ENCODE assay signal across 25 cellular contexts in the genomic region with DNA sequence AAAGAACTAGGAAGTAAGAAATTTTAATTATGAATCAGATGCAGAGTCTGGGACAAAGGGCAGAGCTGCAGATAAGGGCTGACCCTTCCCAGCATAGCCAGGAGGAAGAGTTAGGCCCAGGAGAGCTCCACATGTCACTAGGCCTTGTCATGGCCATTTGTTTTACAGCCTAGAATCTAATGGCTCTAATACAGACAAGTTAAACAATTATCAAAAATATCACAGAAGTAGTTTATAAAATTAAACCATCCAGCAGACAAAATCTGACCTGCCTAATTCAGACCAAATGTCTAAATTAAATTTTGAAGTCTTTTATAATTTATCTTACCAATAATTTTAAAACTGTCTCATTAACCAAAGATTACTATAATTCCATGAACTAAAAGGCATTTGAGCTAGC.
DNase-seq lines count a peak whose midpoint lies in the region; ATAC-seq and TF ChIP-seq lines count a peak whose summit lies in the region.
"Had no signal": no experiment of that assay in that cellular context is flagged by ENCODE, and none has a peak within 500 bp of the region (broad histone marks: within the 10 kb centered on the region; RNA-seq: fewer than 3 reads in every experiment).

No MANE protein-coding gene starts in this region.

- H3K4me3 ChIP-seq in BE2C (ENCODE audit: low read depth, low read length) (no peak overlapping the region), psoas muscle (no peak overlapping the region)
- H3K4me3 ChIP-seq: A549, BLaER1, GM12878 had no signal

- H3K27me3 ChIP-seq in BE2C (no peaks in the 10 kb centered on the region), psoas muscle (ENCODE audit: insufficient read depth in 3 of 3, low read length in 2 of 3) (no peaks in the 10 kb centered on the region)
- H3K27me3 ChIP-seq: BLaER1 had no signal

- H3K27ac Mint-ChIP-seq in type B pancreatic cell = no peak overlapping the region
- H3K27ac Mint-ChIP-seq: B cell; CD14-positive monocyte; CD4-positive, alpha-beta memory T cell; CD4-positive, CD25-positive, alpha-beta regulatory T cell; CD8-positive, alpha-beta memory T cell had no signal

- H3K27ac ChIP-seq in psoas muscle = no peak overlapping the region
- H3K27ac ChIP-seq: 22Rv1, A549, BLaER1 had no signal

- no peak overlapping the region for H3K4me3 Mint-ChIP-seq in type B pancreatic cell
- H3K4me3 Mint-ChIP-seq: B cell; CD14-positive monocyte; CD4-positive, alpha-beta memory T cell; CD4-positive, CD25-positive, alpha-beta regulatory T cell; CD8-positive, alpha-beta memory T cell had no signal

- DNase-seq in BE2C (peak; percentile 8), SK-N-DZ (ENCODE audit: low spot score) (peak; percentile 13), type B pancreatic cell (ENCODE audit: extremely low spot score, unreplicated experiment) (no peak), NCI-H2196 treated with DMSO at 0.1 percent for 48 hours (lab: John Stamatoyannopoulos, UW; ENCODE audit: unreplicated experiment) (no peak), psoas muscle (no peak)
- DNase-seq: AML-193; C1 segment of cervical spinal cord; CD4-positive, alpha-beta memory T cell; CD4-positive, CD25-positive, alpha-beta regulatory T cell; CD8-positive, alpha-beta memory T cell; COR-L47; DMS 273 treated with DMSO at 0.1 percent for 48 hours; DMS153; DMS53; DMS79; DND-41; EL; GDM1 had no signal

- H3K36me3 ChIP-seq in BE2C (no peaks in the 10 kb centered on the region), psoas muscle (ENCODE audit: insufficient read depth in 1 of 2, low read depth in 1 of 2) (no peaks in the 10 kb centered on the region)
- H3K36me3 ChIP-seq: BLaER1 had no signal

- TF ChIP-seq CTCF in BE2C (IDR thresholded peaks at IDR 0.05; ENCODE audit: low read depth, low read length) (no peak), type B pancreatic cell (conservative IDR thresholded peaks at IDR 0.05) (no peak), psoas muscle (IDR thresholded peaks at IDR 0.05) (no peak)

- peaks cover 5% of the 10 kb centered on the region for H3K4me1 Mint-ChIP-seq in type B pancreatic cell (ENCODE audit: unreplicated experiment)
- H3K4me1 Mint-ChIP-seq: B cell; CD14-positive monocyte; CD4-positive, alpha-beta memory T cell; CD4-positive, CD25-positive, alpha-beta regulatory T cell; CD8-positive, alpha-beta memory T cell had no signal

- intact Hi-C loops in psoas muscle (cut with DNase I) = no loop called here

- H3K4me1 ChIP-seq in BE2C (no peaks in the 10 kb centered on the region), psoas muscle (no peaks in the 10 kb centered on the region)
- H3K4me1 ChIP-seq: A549, BLaER1 had no signal

- peak; percentile 61; the same call in 2 of the 3 replicates for ATAC-seq in SK-N-SH treated with all-trans-retinoic acid at 6 μM for 48 hours
- no peak for ATAC-seq in psoas muscle
- ATAC-seq: A549, GM12878 had no signal

- H3K36me3 Mint-ChIP-seq in type B pancreatic cell = no peaks in the 10 kb centered on the region
- H3K36me3 Mint-ChIP-seq: CD14-positive monocyte; CD4-positive, alpha-beta memory T cell; CD4-positive, CD25-positive, alpha-beta regulatory T cell; CD8-positive, alpha-beta memory T cell had no signal

- H3K9me3 Mint-ChIP-seq in type B pancreatic cell = peaks cover 19% of the 10 kb centered on the region

- H3K27me3 Mint-ChIP-seq in type B pancreatic cell = no peaks in the 10 kb centered on the region
- H3K27me3 Mint-ChIP-seq: B cell; CD4-positive, alpha-beta memory T cell; CD4-positive, CD25-positive, alpha-beta regulatory T cell; CD8-positive, alpha-beta memory T cell had no signal

- no peaks in the 10 kb centered on the region for H3K9me3 ChIP-seq in BE2C
- H3K9me3 ChIP-seq in psoas muscle = no peaks in the 10 kb centered on the region
- H3K9me3 ChIP-seq: A549, BLaER1 had no signal

TF ChIP-seq in SK-N-SH treated with all-trans-retinoic acid at 6 μM for 48 hours, 23 proteins besides CTCF, POLR2A, EP300 and RAD21:
- TF ChIP-seq TOX (CRISPR knock-in tag; IDR thresholded peaks at IDR 0.05; ENCODE audit: borderline replicate concordance) (no peak), CSDC2 (CRISPR knock-in tag; IDR thresholded peaks at IDR 0.05) (no peak), ZNF8 (CRISPR knock-in tag; IDR thresholded peaks at IDR 0.05) (peak; percentile 54), TCF4 (CRISPR knock-in tag; IDR thresholded peaks at IDR 0.05; ENCODE audit: borderline replicate concordance) (peak; percentile 98), ZNF70 (CRISPR knock-in tag; IDR thresholded peaks at IDR 0.05) (peak; percentile 19; the same call in 1 of the 2 replicates), ISL1 (CRISPR knock-in tag; IDR thresholded peaks at IDR 0.05) (peak; percentile 83), SNAI2 (CRISPR knock-in tag; IDR thresholded peaks at IDR 0.05) (no peak)
- TF ChIP-seq, protein P1, sequence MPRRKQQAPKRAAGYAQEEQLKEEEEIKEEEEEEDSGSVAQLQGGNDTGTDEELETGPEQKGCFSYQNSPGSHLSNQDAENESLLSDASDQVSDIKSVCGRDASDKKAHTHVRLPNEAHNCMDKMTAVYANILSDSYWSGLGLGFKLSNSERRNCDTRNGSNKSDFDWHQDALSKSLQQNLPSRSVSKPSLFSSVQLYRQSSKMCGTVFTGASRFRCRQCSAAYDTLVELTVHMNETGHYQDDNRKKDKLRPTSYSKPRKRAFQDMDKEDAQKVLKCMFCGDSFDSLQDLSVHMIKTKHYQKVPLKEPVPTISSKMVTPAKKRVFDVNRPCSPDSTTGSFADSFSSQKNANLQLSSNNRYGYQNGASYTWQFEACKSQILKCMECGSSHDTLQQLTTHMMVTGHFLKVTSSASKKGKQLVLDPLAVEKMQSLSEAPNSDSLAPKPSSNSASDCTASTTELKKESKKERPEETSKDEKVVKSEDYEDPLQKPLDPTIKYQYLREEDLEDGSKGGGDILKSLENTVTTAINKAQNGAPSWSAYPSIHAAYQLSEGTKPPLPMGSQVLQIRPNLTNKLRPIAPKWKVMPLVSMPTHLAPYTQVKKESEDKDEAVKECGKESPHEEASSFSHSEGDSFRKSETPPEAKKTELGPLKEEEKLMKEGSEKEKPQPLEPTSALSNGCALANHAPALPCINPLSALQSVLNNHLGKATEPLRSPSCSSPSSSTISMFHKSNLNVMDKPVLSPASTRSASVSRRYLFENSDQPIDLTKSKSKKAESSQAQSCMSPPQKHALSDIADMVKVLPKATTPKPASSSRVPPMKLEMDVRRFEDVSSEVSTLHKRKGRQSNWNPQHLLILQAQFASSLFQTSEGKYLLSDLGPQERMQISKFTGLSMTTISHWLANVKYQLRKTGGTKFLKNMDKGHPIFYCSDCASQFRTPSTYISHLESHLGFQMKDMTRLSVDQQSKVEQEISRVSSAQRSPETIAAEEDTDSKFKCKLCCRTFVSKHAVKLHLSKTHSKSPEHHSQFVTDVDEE (CRISPR knock-in tag; IDR thresholded peaks at IDR 0.05) = peak; percentile 91
- TF ChIP-seq, protein P2, sequence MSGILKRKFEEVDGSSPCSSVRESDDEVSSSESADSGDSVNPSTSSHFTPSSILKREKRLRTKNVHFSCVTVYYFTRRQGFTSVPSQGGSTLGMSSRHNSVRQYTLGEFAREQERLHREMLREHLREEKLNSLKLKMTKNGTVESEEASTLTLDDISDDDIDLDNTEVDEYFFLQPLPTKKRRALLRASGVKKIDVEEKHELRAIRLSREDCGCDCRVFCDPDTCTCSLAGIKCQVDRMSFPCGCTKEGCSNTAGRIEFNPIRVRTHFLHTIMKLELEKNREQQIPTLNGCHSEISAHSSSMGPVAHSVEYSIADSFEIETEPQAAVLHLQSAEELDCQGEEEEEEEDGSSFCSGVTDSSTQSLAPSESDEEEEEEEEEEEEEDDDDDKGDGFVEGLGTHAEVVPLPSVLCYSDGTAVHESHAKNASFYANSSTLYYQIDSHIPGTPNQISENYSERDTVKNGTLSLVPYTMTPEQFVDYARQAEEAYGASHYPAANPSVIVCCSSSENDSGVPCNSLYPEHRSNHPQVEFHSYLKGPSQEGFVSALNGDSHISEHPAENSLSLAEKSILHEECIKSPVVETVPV (CRISPR knock-in tag; IDR thresholded peaks at IDR 0.05) = peak; percentile 80; the same call in 1 of the 2 replicates

Comparison
In these comparisons a context has a peak if more than half of its experiments do, and no peak if none do; other contexts are left out.
1. DNase-seq: peak in BE2C (single experiment) and SK-N-DZ (single experiment); none in type B pancreatic cell (single experiment), NCI-H2196 treated with DMSO at 0.1 percent for 48 hours (single experiment) and psoas muscle (0 of 2).